1 cellular context compared by ENCODE assay signal in the genomic region with DNA sequence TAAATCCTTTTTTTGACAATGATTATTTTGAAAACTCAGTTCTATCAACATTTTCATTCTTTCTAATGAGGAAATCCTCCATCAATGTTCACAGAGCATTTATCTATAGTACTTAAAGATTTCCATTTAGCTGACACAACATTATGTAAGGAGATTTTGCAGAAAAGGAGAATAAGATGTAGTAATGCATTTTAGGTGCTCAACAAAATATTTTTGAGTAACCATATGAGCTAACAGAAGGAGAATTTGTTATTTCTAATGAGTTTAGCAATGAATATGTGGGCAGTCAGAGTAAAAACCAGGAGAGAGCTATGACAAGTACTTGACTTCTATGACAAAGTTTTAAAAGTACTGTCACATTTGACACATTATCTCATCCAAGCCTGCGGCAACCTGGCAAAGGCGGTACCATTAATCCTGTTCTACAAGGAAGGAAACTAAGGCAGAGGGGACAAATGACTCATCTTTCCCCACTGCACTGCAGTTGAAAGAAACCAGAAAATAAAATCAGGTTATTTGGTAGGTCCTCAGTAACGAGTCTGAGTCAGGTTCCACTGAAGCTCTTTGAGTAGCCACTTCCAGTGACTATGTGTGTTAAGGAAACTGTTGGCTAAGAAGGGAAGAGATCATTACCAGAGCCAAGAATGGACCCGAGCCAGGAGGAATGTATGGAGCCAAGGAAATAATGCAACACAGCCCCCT.
TF ChIP-seq lines count a peak whose summit lies in the region.

No MANE protein-coding gene starts in this region.

TF ChIP-seq in SK-N-SH treated with all-trans-retinoic acid at 6 μM for 48 hours, 23 proteins besides CTCF, POLR2A, EP300 and RAD21 (continued from another document):
- TF ChIP-seq SNAI2 (CRISPR knock-in tag; IDR thresholded peaks at IDR 0.05), result no peak
- TF ChIP-seq TOX (CRISPR knock-in tag; IDR thresholded peaks at IDR 0.05; ENCODE audit: borderline replicate concordance), result no peak
- TF ChIP-seq PPARA (CRISPR knock-in tag; IDR thresholded peaks at IDR 0.05; ENCODE audit: borderline replicate concordance), result no peak
- TF ChIP-seq OSR1 (CRISPR knock-in tag; IDR thresholded peaks at IDR 0.05), result no peak
- no peak for TF ChIP-seq TSHZ2 (CRISPR knock-in tag; IDR thresholded peaks at IDR 0.05)
